Comparison of ENCODE assay signal across 22 cellular contexts in the genomic region with DNA sequence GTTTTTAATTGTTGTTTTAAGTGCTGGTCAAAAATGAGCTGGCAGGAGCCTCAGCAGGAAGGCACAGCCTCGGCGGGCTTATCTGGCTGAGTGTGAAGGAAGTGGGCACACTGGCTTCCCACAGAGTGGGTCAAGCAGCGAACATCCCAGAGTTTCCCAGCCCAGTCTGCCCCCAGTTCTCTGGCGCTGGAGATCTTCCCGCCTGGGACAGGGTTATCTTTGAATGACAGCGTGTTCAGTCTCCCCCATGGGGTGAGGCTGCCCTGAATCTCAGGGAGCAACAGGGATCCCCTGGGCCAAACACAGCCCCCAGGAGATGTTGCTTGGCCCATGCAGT.
DNase-seq lines count a peak whose midpoint lies in the region; FAIRE-seq and TF ChIP-seq lines count a peak whose summit lies in the region.
"Had no signal": no experiment of that assay in that cellular context is flagged by ENCODE, and none has a peak within 500 bp of the region (broad histone marks: within the 10 kb centered on the region; RNA-seq: fewer than 3 reads in every experiment).

No MANE protein-coding gene starts in this region.

- H3K4me3 ChIP-seq in small intestine (ENCODE audit: low read depth in 1 of 2, low read length in 2 of 2) (no peak overlapping the region), vagina (no peak overlapping the region)
- H3K4me3 ChIP-seq: GM23248, hepatocyte, pancreas, spleen, upper lobe of right lung had no signal

- FAIRE-seq in small intestine (lab: Jason Lieb, UNC): no peak
- FAIRE-seq: GM12892, pancreas had no signal

- H3K36me3 ChIP-seq in small intestine (ENCODE audit: control insufficient read depth in 2 of 2, insufficient read depth in 2 of 2, low read length in 2 of 2) (no peaks in the 10 kb centered on the region), vagina (no peaks in the 10 kb centered on the region)
- H3K36me3 ChIP-seq: pancreas, spleen, upper lobe of right lung had no signal

- no peak for TF ChIP-seq POLR2A in vagina (IDR thresholded peaks at IDR 0.05)

- intact Hi-C loops in CD14-positive monocyte (cut with micrococcal nuclease) (loop anchor here in 1 of 2 donors (10.0 kb wide), 1 partner anchor 67 kb away; no protein-coding TSS in a partner anchor), vagina (cut with DNase I) (no loop called here)

- no peaks in the 10 kb centered on the region for H3K27me3 ChIP-seq in small intestine (ENCODE audit: control insufficient read depth in 2 of 2, insufficient read depth in 2 of 2, low read length in 2 of 2)
- no peaks in the 10 kb centered on the region for H3K27me3 ChIP-seq in vagina
- H3K27me3 ChIP-seq: hepatocyte, pancreas, upper lobe of right lung had no signal

- H3K9me3 ChIP-seq in small intestine (ENCODE audit: control insufficient read depth, low read depth) (no peaks in the 10 kb centered on the region), vagina (no peaks in the 10 kb centered on the region)
- H3K9me3 ChIP-seq: pancreas, spleen, upper lobe of right lung had no signal

- H3K9me3 Mint-ChIP-seq in activated CD4-positive, alpha-beta T cell treated with anti-CD3 and anti-CD28 coated beads, Interleukin-2, amount 10 ng/mL, durations not matched to agents 7 days and 5 days: no peaks in the 10 kb centered on the region
- peaks cover 0 to 4% (median 0%) of the 10 kb centered on the region in 7 donors for H3K9me3 Mint-ChIP-seq in CD14-positive monocyte
- H3K9me3 Mint-ChIP-seq: activated naive CD4-positive, alpha-beta T cell treated with anti-CD3 and anti-CD28 coated beads, Interleukin-2, amount 10 ng/mL, durations not matched to agents 7 days and 5 days; T-cell had no signal

- no peaks in the 10 kb centered on the region for H3K36me3 Mint-ChIP-seq in activated CD4-positive, alpha-beta T cell treated with anti-CD3 and anti-CD28 coated beads, Interleukin-2, amount 10 ng/mL, durations not matched to agents 7 days and 5 days (ENCODE audit: low read depth)
- H3K36me3 Mint-ChIP-seq in CD14-positive monocyte: peaks cover 0 to 9% of the 10 kb centered on the region in 2 donors
- H3K36me3 Mint-ChIP-seq: activated naive CD4-positive, alpha-beta T cell treated with anti-CD3 and anti-CD28 coated beads, Interleukin-2, amount 10 ng/mL, durations not matched to agents 7 days and 5 days; brain; T-cell had no signal

- peaks cover 72% of the 10 kb centered on the region for H3K4me1 Mint-ChIP-seq in activated CD4-positive, alpha-beta T cell treated with anti-CD3 and anti-CD28 coated beads, Interleukin-2, amount 10 ng/mL, durations not matched to agents 7 days and 5 days
- H3K4me1 Mint-ChIP-seq in CD14-positive monocyte: peaks cover 50% of the 10 kb centered on the region

- no peak for DNase-seq in activated CD4-positive, alpha-beta T cell treated with anti-CD3 and anti-CD28 coated beads, Interleukin-2, amount 10 ng/mL, durations not matched to agents 7 days and 5 days
- no peak for DNase-seq in activated CD4-positive, alpha-beta T cell treated with anti-CD3 and anti-CD28 coated beads, Interleukin-2, amount 50 U/mL, for 48 hours
- peak; percentile 93 for DNase-seq in NCI-H226
- DNase-seq in glomerular visceral epithelial cell (ENCODE audit: extremely low spot score): peak; percentile 35
- DNase-seq in small intestine: no peak
- no peak for DNase-seq in CD14-positive monocyte (ENCODE audit: low spot score)
- DNase-seq in NCI-H2107 treated with DMSO at 0.1 percent for 48 hours (lab: John Stamatoyannopoulos, UW; ENCODE audit: unreplicated experiment): no peak
- no peak for DNase-seq in vagina (ENCODE audit: extremely low spot score in 2 of 2)
- DNase-seq: activated naive CD4-positive, alpha-beta T cell treated with anti-CD3 and anti-CD28 coated beads, Interleukin-2, amount 10 ng/mL, durations not matched to agents 7 days and 5 days; activated T-cell treated with anti-CD3 and anti-CD28 coated beads for 4 hours; COR-L47; GF-D8; GM23248; Kasumi-1; pancreas; spleen; stimulated activated naive CD4-positive, alpha-beta T cell; T-cell; upper lobe of right lung had no signal

- H3K4me1 ChIP-seq in small intestine (ENCODE audit: control insufficient read depth in 2 of 2, insufficient read depth in 1 of 2, low read depth in 1 of 2, low read length in 1 of 2): peaks cover 5 to 8% of the 10 kb centered on the region in 2 donors
- H3K4me1 ChIP-seq in vagina: peaks cover 8% of the 10 kb centered on the region

- peak overlapping the region; percentile 17 to 50 for H3K27ac ChIP-seq in small intestine (ENCODE audit: low read depth in 1 of 2, low read length in 1 of 2)
- H3K27ac ChIP-seq in vagina: no peak overlapping the region
- H3K27ac ChIP-seq: GM23248, hepatocyte, pancreas, upper lobe of right lung had no signal

- POLR2A ChIA-PET in activated CD4-positive, alpha-beta T cell treated with anti-CD3 and anti-CD28 coated beads, Interleukin-2, amount 10 ng/mL, durations not matched to agents 7 days and 5 days (lab: Charles Lee): no interaction called here

- no peaks in the 10 kb centered on the region for H3K27me3 Mint-ChIP-seq in activated CD4-positive, alpha-beta T cell treated with anti-CD3 and anti-CD28 coated beads, Interleukin-2, amount 10 ng/mL, durations not matched to agents 7 days and 5 days
- H3K27me3 Mint-ChIP-seq in CD14-positive monocyte (ENCODE audit: low read depth in 3 of 3): peaks cover 10 to 25% (median 12%) of the 10 kb centered on the region in 3 donors
- H3K27me3 Mint-ChIP-seq: T-cell had no signal

- H3K27ac Mint-ChIP-seq in activated CD4-positive, alpha-beta T cell treated with anti-CD3 and anti-CD28 coated beads, Interleukin-2, amount 10 ng/mL, durations not matched to agents 7 days and 5 days: peak overlapping the region; percentile 71
- no peak overlapping the region for H3K27ac Mint-ChIP-seq in CD14-positive monocyte

- no peak for TF ChIP-seq CTCF in CD14-positive monocyte (IDR thresholded peaks at IDR 0.05)
- no peak for TF ChIP-seq CTCF in vagina (IDR thresholded peaks at IDR 0.05)

- 14 to 43% (median 37%) methylated on average over 6 of the region's 6 CpGs for WGBS in small intestine, 3 donors

- CTCF ChIA-PET in activated CD4-positive, alpha-beta T cell treated with anti-CD3 and anti-CD28 coated beads, Interleukin-2, amount 10 ng/mL, durations not matched to agents 7 days and 5 days (lab: Charles Lee): interaction anchor here (0.6 to 1.9 kb wide), 3 partner anchors 12 to 163 kb away, joined by 3 to 7 read pairs (median 5); no protein-coding TSS in a partner anchor

- no peak overlapping the region for H3K4me3 Mint-ChIP-seq in activated CD4-positive, alpha-beta T cell treated with anti-CD3 and anti-CD28 coated beads, Interleukin-2, amount 10 ng/mL, durations not matched to agents 7 days and 5 days
- H3K4me3 Mint-ChIP-seq in CD14-positive monocyte: no peak overlapping the region
- H3K4me3 Mint-ChIP-seq: activated naive CD4-positive, alpha-beta T cell treated with anti-CD3 and anti-CD28 coated beads, Interleukin-2, amount 10 ng/mL, durations not matched to agents 7 days and 5 days; brain had no signal

Comparison
In these comparisons a context has a peak if more than half of its experiments do, and no peak if none do; other contexts are left out.
1. DNase-seq: peak in NCI-H226 (single experiment) and glomerular visceral epithelial cell (single experiment); none in activated CD4-positive, alpha-beta T cell treated with anti-CD3 and anti-CD28 coated beads, Interleukin-2, amount 10 ng/mL, durations not matched to agents 7 days and 5 days (single experiment), activated CD4-positive, alpha-beta T cell treated with anti-CD3 and anti-CD28 coated beads, Interleukin-2, amount 50 U/mL, for 48 hours (0 of 2), small intestine (single experiment), CD14-positive monocyte (single experiment), NCI-H2107 treated with DMSO at 0.1 percent for 48 hours (single experiment) and vagina (0 of 2).